In the genomic region with DNA sequence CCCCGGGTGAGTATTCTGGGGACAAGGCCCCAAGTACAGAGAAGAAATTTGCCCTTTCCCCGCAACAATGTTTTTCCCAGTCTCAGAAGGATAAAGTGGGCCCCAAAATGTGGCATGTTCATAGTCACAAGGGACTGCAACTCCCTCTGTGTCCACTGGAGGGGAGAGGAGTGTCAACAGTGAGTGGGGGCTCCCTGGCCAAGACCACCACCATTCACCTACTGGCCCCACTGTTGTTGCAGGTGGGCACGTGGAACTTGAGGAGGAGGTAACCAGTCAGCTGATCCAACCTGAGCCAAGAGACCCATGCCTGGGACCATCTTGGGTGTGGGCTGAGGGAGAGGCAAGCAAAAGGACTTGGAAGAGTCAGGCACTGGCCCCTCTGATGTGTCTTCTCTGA, we compare ENCODE assay signal across 8 cellular contexts.
DNase-seq lines count a peak whose midpoint lies in the region; ATAC-seq and TF ChIP-seq lines count a peak whose summit lies in the region.

No MANE protein-coding gene starts in this region.

- peaks cover 56% of the 10 kb centered on the region for H3K36me3 ChIP-seq in HUES6 (ENCODE audit: control insufficient read depth, insufficient read depth, low read length)
- peaks cover 27 to 41% of the 10 kb centered on the region in 2 donors for H3K36me3 ChIP-seq in mucosa of rectum (ENCODE audit: control insufficient read depth in 2 of 2, insufficient read depth in 2 of 2, low read length in 2 of 2)

- H3K4me1 ChIP-seq in HUES6 (ENCODE audit: control insufficient read depth, insufficient read depth, low read length) = peaks cover 8% of the 10 kb centered on the region
- H3K4me1 ChIP-seq in mucosa of rectum (ENCODE audit: control insufficient read depth in 2 of 2, insufficient read depth in 2 of 2, low read length in 2 of 2) = peaks cover 5 to 13% of the 10 kb centered on the region in 2 donors

- ATAC-seq in GM19023 (IDR thresholded peaks at IDR 0.05; ENCODE audit: unreplicated experiment) (no peak), GM18867 (IDR thresholded peaks at IDR 0.05; ENCODE audit: unreplicated experiment) (no peak)

- TF ChIP-seq CTCF in WI38 (IDR thresholded peaks at IDR 0.05; ENCODE audit: low read depth, low read length) = peak; percentile 80
- peak; percentile 75 for TF ChIP-seq CTCF in epithelial cell of esophagus (IDR thresholded peaks at IDR 0.05; ENCODE audit: insufficient read depth, low read depth, low read length, missing control alignments)

- DNase-seq in NCI-H2081 (lab: John Stamatoyannopoulos, UW) = peak; percentile 32 to 58
- DNase-seq in NCI-H2081 treated with DMSO at 0.1 percent for 48 hours (lab: John Stamatoyannopoulos, UW) = no peak
- DNase-seq in epithelial cell of esophagus (ENCODE audit: low read depth) = peak; percentile 23

- H3K4me3 ChIP-seq in HUES6 (ENCODE audit: low read depth, low read length) = peak overlapping the region; percentile 73
- H3K4me3 ChIP-seq in WI38 (ENCODE audit: low read depth, low read length) = peak overlapping the region; percentile 57
- peak overlapping the region; percentile 57 for H3K4me3 ChIP-seq in epithelial cell of esophagus (ENCODE audit: low read length)
- H3K4me3 ChIP-seq in mucosa of rectum (ENCODE audit: low read length in 2 of 2) = peak overlapping the region; percentile 71 to 73

- H3K27me3 ChIP-seq in HUES6 (ENCODE audit: control insufficient read depth, insufficient read depth, low read length) = no peaks in the 10 kb centered on the region
- H3K27me3 ChIP-seq in mucosa of rectum (ENCODE audit: control insufficient read depth in 2 of 2, insufficient read depth in 2 of 2, low read length in 2 of 2) = no peaks in the 10 kb centered on the region

- H3K9ac ChIP-seq in HUES6 (ENCODE audit: low read length) = peak overlapping the region; percentile 71
- H3K9ac ChIP-seq in mucosa of rectum (ENCODE audit: low read depth in 1 of 2, low read length in 2 of 2) = peak overlapping the region; percentile 81 to 82

- H3K27ac ChIP-seq in HUES6 (ENCODE audit: low read depth, low read length) = no peak overlapping the region
- peak overlapping the region; percentile 30 to 74 for H3K27ac ChIP-seq in mucosa of rectum (ENCODE audit: low read depth in 2 of 2, low read length in 2 of 2)

- no peaks in the 10 kb centered on the region for H3K9me3 ChIP-seq in HUES6 (ENCODE audit: control insufficient read depth, insufficient read depth, low read depth, low read length)
- no peaks in the 10 kb centered on the region for H3K9me3 ChIP-seq in mucosa of rectum (ENCODE audit: control insufficient read depth in 2 of 2, low read length in 2 of 2)
